Comparison of ENCODE assay signal across 23 cellular contexts in the genomic region with DNA sequence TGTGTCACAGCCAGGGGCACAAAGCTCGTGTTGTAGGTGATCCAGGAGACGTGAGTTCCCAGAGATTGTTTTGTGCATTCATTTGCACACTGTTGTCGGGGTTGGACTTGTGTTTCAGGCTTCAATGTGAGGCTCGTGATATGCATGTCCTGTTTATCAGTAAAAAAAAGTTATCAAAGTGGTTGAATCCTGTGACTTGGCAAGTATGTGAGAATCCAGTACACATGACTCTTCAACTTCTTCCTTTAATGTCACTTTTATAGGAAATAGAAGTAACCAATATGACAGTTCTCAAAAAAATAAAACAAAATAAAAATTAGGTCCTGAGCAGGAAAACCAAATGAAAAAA. TPM values are rescaled to one million over a fixed set of nuclear protein-coding genes. Genes with fewer than 3 reads are reported as not detected.
DNase-seq lines count a peak whose midpoint lies in the region; ATAC-seq lines count a peak whose summit lies in the region.
"Had no signal": no experiment of that assay in that cellular context is flagged by ENCODE, and none has a peak within 500 bp of the region (broad histone marks: within the 10 kb centered on the region; RNA-seq: fewer than 3 reads in every experiment).

No MANE protein-coding gene starts in this region.

- peak overlapping the region; percentile 86 for H3K27ac Mint-ChIP-seq in stimulated activated naive CD8-positive, alpha-beta T cell treated with anti-CD3 and anti-CD28 coated beads, Interleukin-15, Interleukin-2, amounts not matched to agents 100 ng/mL and 50 ng/mL, for 24 hours
- H3K27ac Mint-ChIP-seq in T-helper 17 cell = peak overlapping the region; percentile 89
- peak overlapping the region; percentile 88 for H3K27ac Mint-ChIP-seq in activated naive CD8-positive, alpha-beta T cell treated with anti-CD3 and anti-CD28 coated beads, Interleukin-2, amount 50 U/mL, for 24 hours
- no peak overlapping the region for H3K27ac Mint-ChIP-seq in stimulated activated naive CD8-positive, alpha-beta T cell treated with anti-CD3 and anti-CD28 coated beads, Interleukin-15, amount 100 ng/mL, for 72 hours
- H3K27ac Mint-ChIP-seq: type B pancreatic cell had no signal

- DNase-seq in stimulated activated naive CD8-positive, alpha-beta T cell treated with anti-CD3 and anti-CD28 coated beads, Interleukin-15, Interleukin-2, amounts not matched to agents 100 U/mL and 50 U/mL, for 24 hours = no peak
- no peak for DNase-seq in T-helper 17 cell
- DNase-seq in activated naive CD8-positive, alpha-beta T cell treated with anti-CD3 and anti-CD28 coated beads, Interleukin-2, amount 50 U/mL, for 24 hours = no peak
- DNase-seq in stimulated activated naive CD8-positive, alpha-beta T cell treated with anti-CD3 and anti-CD28 coated beads, Interleukin-15, amount 100 ng/mL, for 72 hours = no peak
- DNase-seq in left cardiac atrium = no peak
- DNase-seq: amygdala, glutamatergic neuron, mammary epithelial cell, NCI-H1105 treated with DMSO at 0.1 percent for 48 hours, NCI-H2029 treated with DMSO at 0.1 percent for 48 hours, NCI-H345, NCI-H82, occipital lobe had no signal

- ATAC-seq in stimulated activated naive CD8-positive, alpha-beta T cell treated with anti-CD3 and anti-CD28 coated beads, Interleukin-15, Interleukin-2, amounts not matched to agents 100 U/mL and 50 U/mL, for 24 hours = no peak
- ATAC-seq in T-helper 17 cell = no peak
- no peak for ATAC-seq in activated naive CD8-positive, alpha-beta T cell treated with anti-CD3 and anti-CD28 coated beads, Interleukin-2, amount 50 U/mL, for 24 hours
- ATAC-seq in stimulated activated naive CD8-positive, alpha-beta T cell treated with anti-CD3 and anti-CD28 coated beads, Interleukin-15, amount 100 ng/mL, for 72 hours = peak; percentile 53
- no peak for ATAC-seq in GM21381 (IDR thresholded peaks at IDR 0.05; ENCODE audit: unreplicated experiment)
- no peak for ATAC-seq in HG02852 (IDR thresholded peaks at IDR 0.05; ENCODE audit: unreplicated experiment)
- no peak for ATAC-seq in left cardiac atrium
- ATAC-seq: Right ventricle myocardium inferior had no signal

- no peaks in the 10 kb centered on the region for H3K27me3 Mint-ChIP-seq in stimulated activated naive CD8-positive, alpha-beta T cell treated with anti-CD3 and anti-CD28 coated beads, Interleukin-15, Interleukin-2, amounts not matched to agents 100 ng/mL and 50 ng/mL, for 24 hours
- peaks cover 4% of the 10 kb centered on the region for H3K27me3 Mint-ChIP-seq in T-helper 17 cell
- peaks cover 4% of the 10 kb centered on the region for H3K27me3 Mint-ChIP-seq in activated naive CD8-positive, alpha-beta T cell treated with anti-CD3 and anti-CD28 coated beads, Interleukin-2, amount 50 U/mL, for 24 hours
- H3K27me3 Mint-ChIP-seq in stimulated activated naive CD8-positive, alpha-beta T cell treated with anti-CD3 and anti-CD28 coated beads, Interleukin-15, amount 100 ng/mL, for 72 hours = peaks cover 32% of the 10 kb centered on the region

- intact Hi-C loops in left cardiac atrium (cut with DNase I) = no loop called here

- peaks cover 4% of the 10 kb centered on the region for H3K9me3 ChIP-seq in T-helper 17 cell (ENCODE audit: control insufficient read depth, low read length, poor library complexity, severe bottlenecking)

- peaks cover 19% of the 10 kb centered on the region for H3K36me3 Mint-ChIP-seq in stimulated activated naive CD8-positive, alpha-beta T cell treated with anti-CD3 and anti-CD28 coated beads, Interleukin-15, Interleukin-2, amounts not matched to agents 100 ng/mL and 50 ng/mL, for 24 hours (ENCODE audit: low read depth)
- H3K36me3 Mint-ChIP-seq in T-helper 17 cell (ENCODE audit: low read depth) = peaks cover 2% of the 10 kb centered on the region
- H3K36me3 Mint-ChIP-seq in activated naive CD8-positive, alpha-beta T cell treated with anti-CD3 and anti-CD28 coated beads, Interleukin-2, amount 50 U/mL, for 24 hours (ENCODE audit: low read depth) = peaks cover 32% of the 10 kb centered on the region
- H3K36me3 Mint-ChIP-seq: type B pancreatic cell had no signal

- peaks cover 12% of the 10 kb centered on the region for H3K9me3 Mint-ChIP-seq in stimulated activated naive CD8-positive, alpha-beta T cell treated with anti-CD3 and anti-CD28 coated beads, Interleukin-15, Interleukin-2, amounts not matched to agents 100 ng/mL and 50 ng/mL, for 24 hours
- peaks cover 29% of the 10 kb centered on the region for H3K9me3 Mint-ChIP-seq in activated naive CD8-positive, alpha-beta T cell treated with anti-CD3 and anti-CD28 coated beads, Interleukin-2, amount 50 U/mL, for 24 hours
- H3K9me3 Mint-ChIP-seq in stimulated activated naive CD8-positive, alpha-beta T cell treated with anti-CD3 and anti-CD28 coated beads, Interleukin-15, amount 100 ng/mL, for 72 hours = peaks cover 18 to 21% of the 10 kb centered on the region in 2 donors

- peaks cover 56% of the 10 kb centered on the region for H3K4me1 Mint-ChIP-seq in stimulated activated naive CD8-positive, alpha-beta T cell treated with anti-CD3 and anti-CD28 coated beads, Interleukin-15, Interleukin-2, amounts not matched to agents 100 ng/mL and 50 ng/mL, for 24 hours (ENCODE audit: low read depth)
- H3K4me1 Mint-ChIP-seq in T-helper 17 cell = peaks cover 11% of the 10 kb centered on the region
- H3K4me1 Mint-ChIP-seq in activated naive CD8-positive, alpha-beta T cell treated with anti-CD3 and anti-CD28 coated beads, Interleukin-2, amount 50 U/mL, for 24 hours = peaks cover 52% of the 10 kb centered on the region
- H3K4me1 Mint-ChIP-seq in stimulated activated naive CD8-positive, alpha-beta T cell treated with anti-CD3 and anti-CD28 coated beads, Interleukin-15, amount 100 ng/mL, for 72 hours = peaks cover 40% of the 10 kb centered on the region

- peak overlapping the region; percentile 57 for H3K4me3 Mint-ChIP-seq in stimulated activated naive CD8-positive, alpha-beta T cell treated with anti-CD3 and anti-CD28 coated beads, Interleukin-15, Interleukin-2, amounts not matched to agents 100 ng/mL and 50 ng/mL, for 24 hours
- peak overlapping the region; percentile 84 for H3K4me3 Mint-ChIP-seq in T-helper 17 cell
- peak overlapping the region; percentile 64 for H3K4me3 Mint-ChIP-seq in activated naive CD8-positive, alpha-beta T cell treated with anti-CD3 and anti-CD28 coated beads, Interleukin-2, amount 50 U/mL, for 24 hours
- peak overlapping the region; percentile 76 to 87 for H3K4me3 Mint-ChIP-seq in stimulated activated naive CD8-positive, alpha-beta T cell treated with anti-CD3 and anti-CD28 coated beads, Interleukin-15, amount 100 ng/mL, for 72 hours
- H3K4me3 Mint-ChIP-seq: type B pancreatic cell had no signal

RNA-seq across cellular contexts. Expression of a gene that starts 9.5 kb away (rescaled TPM):
- total RNA-seq in T-helper 17 cell (not detected), left cardiac atrium (under 1 TPM in 1 of 2 donors, not detected in 1; 0.09 TPM)
- total RNA-seq: bronchial epithelial cell, endothelial cell of umbilical vein, H4, M059J, mammary epithelial cell, smooth muscle cell had no signal

RNA-seq across cellular contexts. Expression of a gene that starts 29.6 kb away (rescaled TPM):
- total RNA-seq in T-helper 17 cell (not detected), left cardiac atrium (not detected)
- total RNA-seq: bronchial epithelial cell, endothelial cell of umbilical vein, H4, M059J, mammary epithelial cell, occipital lobe, Right ventricle myocardium inferior, smooth muscle cell had no signal

RNA-seq across cellular contexts. Expression of a gene that starts 31.3 kb away (rescaled TPM):
- total RNA-seq in T-helper 17 cell (1 to 10 TPM in 1 of 2 donors, under 1 TPM in 1; 0.29 to 2.7 TPM), left cardiac atrium (1 to 10 TPM; 1.4 to 1.6 TPM)
- total RNA-seq: bronchial epithelial cell, endothelial cell of umbilical vein, H4, M059J, mammary epithelial cell, smooth muscle cell had no signal

RNA-seq across cellular contexts. Expression of a gene that starts 52.9 kb away (rescaled TPM):
- not detected for total RNA-seq in T-helper 17 cell
- 1 to 10 TPM in 1 of 2 donors, not detected in 1; 1.1 TPM for total RNA-seq in left cardiac atrium
- total RNA-seq: bronchial epithelial cell, endothelial cell of umbilical vein, H4, M059J, mammary epithelial cell, occipital lobe, smooth muscle cell had no signal

RNA-seq across cellular contexts. Expression of a gene that starts 58.3 kb away (rescaled TPM):
- not detected for total RNA-seq in T-helper 17 cell
- not detected for total RNA-seq in left cardiac atrium
- total RNA-seq: bronchial epithelial cell, endothelial cell of umbilical vein, H4, M059J, mammary epithelial cell, occipital lobe, Right ventricle myocardium inferior, smooth muscle cell had no signal

Comparison
In these comparisons a context has a peak if more than half of its experiments do, and no peak if none do; other contexts are left out.
1. H3K27ac Mint-ChIP-seq: peak in stimulated activated naive CD8-positive, alpha-beta T cell treated with anti-CD3 and anti-CD28 coated beads, Interleukin-15, Interleukin-2, amounts not matched to agents 100 ng/mL and 50 ng/mL, for 24 hours (single experiment), T-helper 17 cell (single experiment) and activated naive CD8-positive, alpha-beta T cell treated with anti-CD3 and anti-CD28 coated beads, Interleukin-2, amount 50 U/mL, for 24 hours (single experiment); none in stimulated activated naive CD8-positive, alpha-beta T cell treated with anti-CD3 and anti-CD28 coated beads, Interleukin-15, amount 100 ng/mL, for 72 hours (0 of 2).
2. Peak in every context shown above with its lines, with median percentiles within 50 percentile points of each other: H3K4me3 Mint-ChIP-seq.